Comparison of ENCODE assay signal across 14 cellular contexts in genomic region chr6:106894978-106895702, GRCh38.
DNase-seq lines count a peak whose midpoint lies in the region; ATAC-seq, FAIRE-seq and TF ChIP-seq lines count a peak whose summit lies in the region.
"Had no signal": no experiment of that assay in that cellular context is flagged by ENCODE, and none has a peak within 500 bp of the region (broad histone marks: within the 10 kb centered on the region; RNA-seq: fewer than 3 reads in every experiment).

No MANE protein-coding gene starts in this region.

- DNase-seq in GM12865 (ENCODE audit: low read depth) (peak; percentile 15), NB4 (ENCODE audit: low read depth) (peak; percentile 26), epithelial cell of esophagus (ENCODE audit: low read depth) (peak; percentile 93), pancreas (peak in 2 of 6 donors; percentile 28 to 30), GM13977 (ENCODE audit: low spot score) (no peak), NCI-H510A treated with DMSO at 0.1 percent for 48 hours (lab: John Stamatoyannopoulos, UW) (no peak)
- DNase-seq in stimulated activated CD4-positive, alpha-beta T cell treated with anti-CD3 and anti-CD28 coated beads, Interleukin-12 subunit alpha, Interleukin-12 subunit beta, amount 100 ng/mL, for 4 hours, result no peak
- DNase-seq: activated CD8-positive, alpha-beta T cell treated with anti-CD3 and anti-CD28 coated beads for 36 hours; activated naive CD4-positive, alpha-beta T cell treated with anti-CD3 and anti-CD28 coated beads for 36 hours; NCI-H1930; stimulated activated CD4-positive, alpha-beta T cell treated with anti-CD3 and anti-CD28 coated beads, Interleukin-4, amount 100 ng/mL, for 1 hour; stimulated activated naive CD8-positive, alpha-beta T cell treated with anti-CD3 and anti-CD28 coated beads, Interleukin-15, amount 100 ng/mL, for 72 hours had no signal

- no peak for FAIRE-seq in pancreas (lab: Jason Lieb, UNC)
- FAIRE-seq: colon had no signal

- no peaks in the 10 kb centered on the region for H3K36me3 ChIP-seq in pancreas

- intact Hi-C loops in pancreas (cut with DNase I), result no loop called here

- H3K27ac ChIP-seq in pancreas, result no peak overlapping the region

- TF ChIP-seq CTCF in GM12865 (IDR thresholded peaks at IDR 0.05; ENCODE audit: insufficient read depth, low read depth, low read length, missing control alignments) (no peak), NB4 (IDR thresholded peaks at IDR 0.05; ENCODE audit: low read depth, low read length) (no peak), epithelial cell of esophagus (IDR thresholded peaks at IDR 0.05; ENCODE audit: insufficient read depth, low read depth, low read length, missing control alignments) (no peak), pancreas (IDR thresholded peaks at IDR 0.05) (no peak), GM13977 (IDR thresholded peaks at IDR 0.05; ENCODE audit: extremely low read depth, insufficient read depth, missing control alignments) (no peak)

- TF ChIP-seq POLR2A in NB4 (IDR thresholded peaks at IDR 0.05; ENCODE audit: extremely low read depth, insufficient read length), result no peak

- ATAC-seq in pancreas, result peak; percentile 52 to 88 (median 78)
- ATAC-seq in GM19023 (IDR thresholded peaks at IDR 0.05; ENCODE audit: unreplicated experiment), result no peak
- ATAC-seq: activated CD8-positive, alpha-beta T cell treated with anti-CD3 and anti-CD28 coated beads for 36 hours; stimulated activated naive CD8-positive, alpha-beta T cell treated with anti-CD3 and anti-CD28 coated beads, Interleukin-15, amount 100 ng/mL, for 72 hours had no signal

- in situ Hi-C loops in GM13977 (cut with MboI; ENCODE audit: low pct_unique_long_range_greater_than_20kb, low sequenced_read_pairs, unreplicated experiment), result no loop called here

- H3K9me3 ChIP-seq in pancreas, result no peaks in the 10 kb centered on the region

- H3K4me1 ChIP-seq in pancreas, result no peaks in the 10 kb centered on the region

- no peaks in the 10 kb centered on the region for H3K27me3 ChIP-seq in pancreas

- WGBS in pancreas, 2 donors, result 92 to 95% methylated on average over 6 of the region's 6 CpGs

- H3K4me3 ChIP-seq in GM12865 (ENCODE audit: low read depth, low read length) (no peak overlapping the region), NB4 (ENCODE audit: low read depth, low read length) (no peak overlapping the region), epithelial cell of esophagus (ENCODE audit: low read length) (no peak overlapping the region), pancreas (no peak overlapping the region)

Comparison
In these comparisons a context has a peak if more than half of its experiments do, and no peak if none do; other contexts are left out.
1. DNase-seq: peak in GM12865 (single experiment), NB4 (single experiment) and epithelial cell of esophagus (single experiment); none in GM13977 (single experiment), stimulated activated CD4-positive, alpha-beta T cell treated with anti-CD3 and anti-CD28 coated beads, Interleukin-12 subunit alpha, Interleukin-12 subunit beta, amount 100 ng/mL, for 4 hours (single experiment) and NCI-H510A treated with DMSO at 0.1 percent for 48 hours (single experiment).